In genomic region chr1:6221210-6221784, GRCh38 we compare ENCODE assay signal across 17 cellular contexts. TPM values are rescaled to one million over a fixed set of nuclear protein-coding genes. Genes with fewer than 3 reads are reported as not detected.
"Had no signal": no experiment of that assay in that cellular context is flagged by ENCODE, and none has a peak within 500 bp of the region (broad histone marks: within the 10 kb centered on the region; RNA-seq: fewer than 3 reads in every experiment).

No MANE protein-coding gene starts in this region.

- H3K4me1 ChIP-seq: sigmoid colon had no signal

- H3K9me3 ChIP-seq: esophagus muscularis mucosa, ovary, sigmoid colon, upper lobe of left lung had no signal

- H3K27me3 ChIP-seq: esophagus muscularis mucosa, ovary, sigmoid colon, upper lobe of left lung had no signal

- H3K27ac ChIP-seq: ovary, sigmoid colon, upper lobe of left lung had no signal

- DNase-seq: activated CD4-positive, alpha-beta T cell treated with anti-CD3 and anti-CD28 coated beads, Interleukin-2, amount 10 ng/mL, durations not matched to agents 24 days and 14 days; activated CD4-positive, CD25-positive, alpha-beta regulatory T cell; activated gamma-delta T cell treated with Interleukin-2 at 50 U/mL for 16 hours; amniotic stem cell; hippocampal formation; ovary; sigmoid colon; stimulated activated CD4-positive, alpha-beta T cell treated with anti-CD3 and anti-CD28 coated beads, Interleukin-1b, Interleukin-23, amount 100 ng/mL, for 48 hours; stimulated activated naive CD8-positive, alpha-beta T cell treated with anti-CD3 and anti-CD28 coated beads, Interleukin-15, amount 100 ng/mL, for 72 hours; upper lobe of left lung had no signal

- H3K4me3 ChIP-seq: coronary artery, esophagus muscularis mucosa, ovary, sigmoid colon, upper lobe of left lung had no signal

- ATAC-seq: stimulated activated naive CD8-positive, alpha-beta T cell treated with anti-CD3 and anti-CD28 coated beads, Interleukin-15, amount 100 ng/mL, for 72 hours had no signal

- H3K36me3 ChIP-seq: ovary had no signal

RNA-seq across cellular contexts. Expression of gene HES3, which starts 22.7 kb away (rescaled TPM):
- total RNA-seq: activated CD4-positive, alpha-beta T cell treated with anti-CD3 and anti-CD28 coated beads, Interleukin-2, amount 10 ng/mL, durations not matched to agents 24 days and 14 days; esophagus muscularis mucosa; fibroblast of villous mesenchyme; kidney epithelial cell; lower leg skin; ovary; sigmoid colon; temporal lobe; upper lobe of left lung had no signal
- polyA plus RNA-seq: neural cell, ovary, sigmoid colon had no signal
